Comparison of ENCODE assay signal across 13 cellular contexts in genomic region chr7:1423266-1423811, GRCh38. TPM values are rescaled to one million over a fixed set of nuclear protein-coding genes. Genes with fewer than 3 reads are reported as not detected.
DNase-seq lines count a peak whose midpoint lies in the region; ATAC-seq and TF ChIP-seq lines count a peak whose summit lies in the region.
"Had no signal": no experiment of that assay in that cellular context is flagged by ENCODE, and none has a peak within 500 bp of the region (broad histone marks: within the 10 kb centered on the region; RNA-seq: fewer than 3 reads in every experiment).

No MANE protein-coding gene starts in this region.

- intact Hi-C loops in IMR-90 (cut with micrococcal nuclease), result no loop called here

- H2AK5ac ChIP-seq in H9 (ENCODE audit: insufficient read length, low read length) (no peak overlapping the region), IMR-90 (ENCODE audit: low read depth, low read length) (no peak overlapping the region)

- H3K4me3 Mint-ChIP-seq in H9 (no peak overlapping the region), brain (peak overlapping the region in 2 of 5 experiments; percentile 56 to 67), mesothelial cell of epicardium (peak overlapping the region; percentile 15)
- no peak overlapping the region for H3K4me3 Mint-ChIP-seq in stimulated activated naive CD8-positive, alpha-beta T cell treated with anti-CD3 and anti-CD28 coated beads, Interleukin-15, amount 100 ng/mL, for 72 hours

- BruUV-seq in IMR-90 (replicated peaks; lab: Mats Ljungman, UMichigan), result no TSS peak

- no peak for TF ChIP-seq POLR2A in IMR-90 (IDR thresholded peaks at IDR 0.05; ENCODE audit: low read depth, low read length)

- H3K9ac ChIP-seq in H9 (ENCODE audit: extremely low read depth, insufficient read length, low read length), result no peak overlapping the region
- H3K9ac ChIP-seq in IMR-90 (ENCODE audit: low read depth, low read length), result no peak overlapping the region

- ATAC-seq in IMR-90 (ENCODE audit: low read depth) (no peak), GM18520 (IDR thresholded peaks at IDR 0.05; ENCODE audit: unreplicated experiment) (no peak)
- ATAC-seq in stimulated activated naive CD8-positive, alpha-beta T cell treated with anti-CD3 and anti-CD28 coated beads, Interleukin-15, amount 100 ng/mL, for 72 hours, result no peak

- no peaks in the 10 kb centered on the region for H3K27me3 ChIP-seq in H9 (ENCODE audit: insufficient read depth, low read length)
- peaks cover 33% of the 10 kb centered on the region for H3K27me3 ChIP-seq in IMR-90 (ENCODE audit: control insufficient read depth, insufficient read depth, low read length)

- H3K27ac ChIP-seq in H9 (ENCODE audit: insufficient read length, low read depth, low read length) (no peak overlapping the region), IMR-90 (ENCODE audit: insufficient read depth, low read length) (no peak overlapping the region)

- H3K27me3 Mint-ChIP-seq in H9 (ENCODE audit: low read depth), result peaks cover 14% of the 10 kb centered on the region
- H3K27me3 Mint-ChIP-seq in brain, result peaks cover 13% of the 10 kb centered on the region
- peaks cover 40% of the 10 kb centered on the region for H3K27me3 Mint-ChIP-seq in mesothelial cell of epicardium (ENCODE audit: low read depth)
- H3K27me3 Mint-ChIP-seq in stimulated activated naive CD8-positive, alpha-beta T cell treated with anti-CD3 and anti-CD28 coated beads, Interleukin-15, amount 100 ng/mL, for 72 hours, result peaks cover 42% of the 10 kb centered on the region

- H3K56ac ChIP-seq in H9 (ENCODE audit: insufficient read length, low read depth, low read length) (no peak overlapping the region), IMR-90 (ENCODE audit: extremely low read depth, insufficient read depth, low read length) (no peak overlapping the region)

- H3K4ac ChIP-seq in H9 (ENCODE audit: low read depth, low read length) (no peak overlapping the region), IMR-90 (ENCODE audit: low read depth, low read length) (no peak overlapping the region)

- H3K36me3 ChIP-seq in IMR-90 (ENCODE audit: control insufficient read depth, insufficient read depth, low read length), result no peaks in the 10 kb centered on the region

- no peak overlapping the region for H3K23ac ChIP-seq in H9 (ENCODE audit: insufficient read length, low read depth, low read length)
- no peak overlapping the region for H3K23ac ChIP-seq in IMR-90 (ENCODE audit: low read depth, low read length)

- H3K4me1 ChIP-seq in H9 (ENCODE audit: insufficient read depth, low read length), result no peaks in the 10 kb centered on the region
- H3K4me1 ChIP-seq in IMR-90 (ENCODE audit: control insufficient read depth, insufficient read depth, low read length), result no peaks in the 10 kb centered on the region

- H3K27ac Mint-ChIP-seq in H9 (peak overlapping the region in 1 of 3 experiments; percentile 76; a peak in 1 of 7 replicates), brain (peak overlapping the region in 3 of 5 experiments; percentile 40 to 96 (median 91)), mesothelial cell of epicardium (peak overlapping the region; percentile 25)
- peak overlapping the region in 1 of 2 donors; percentile 86 for H3K27ac Mint-ChIP-seq in stimulated activated naive CD8-positive, alpha-beta T cell treated with anti-CD3 and anti-CD28 coated beads, Interleukin-15, amount 100 ng/mL, for 72 hours
- H3K27ac Mint-ChIP-seq: CD4-positive, CD25-positive, alpha-beta regulatory T cell had no signal

- in situ Hi-C loops in IMR-90 (cut with MboI; ENCODE audit: low sequenced_read_pairs), result no loop called here

- H3K14ac ChIP-seq in H9 (ENCODE audit: insufficient read depth, low read length), result no peak overlapping the region
- no peak overlapping the region for H3K14ac ChIP-seq in IMR-90 (replicated peaks; ENCODE audit: low read depth, low read length)

- POLR2A ChIA-PET in IMR-90 (lab: Charles Lee; ENCODE audit: unreplicated experiment), result no interaction called here

- no CpG with 5 or more reads among the region's 5 CpGs for WGBS in H9 (ENCODE audit: extremely low coverage, insufficient read length, low lambda C conversion rate)
- WGBS in IMR-90 (ENCODE audit: extremely low coverage in 2 of 2, insufficient read length in 1 of 2), 2 experiments, result 77% methylated on average over 3 of the region's 5 CpGs; no CpG with 5 or more reads in 1 of the 2 experiments

- no peak overlapping the region for H3K4me3 ChIP-seq in IMR-90 (ENCODE audit: insufficient read depth, low read depth, low read length)

- H3K4me1 Mint-ChIP-seq in H9, result peaks cover 4 to 21% of the 10 kb centered on the region in 2 experiments
- peaks cover 19% of the 10 kb centered on the region for H3K4me1 Mint-ChIP-seq in brain
- peaks cover 10% of the 10 kb centered on the region for H3K4me1 Mint-ChIP-seq in mesothelial cell of epicardium
- peaks cover 19% of the 10 kb centered on the region for H3K4me1 Mint-ChIP-seq in stimulated activated naive CD8-positive, alpha-beta T cell treated with anti-CD3 and anti-CD28 coated beads, Interleukin-15, amount 100 ng/mL, for 72 hours

- no peak overlapping the region for H4K8ac ChIP-seq in H9 (replicated peaks; ENCODE audit: insufficient read length, low read depth, low read length)
- H4K8ac ChIP-seq in IMR-90 (ENCODE audit: low read depth in 2 of 2, low read length in 2 of 2), result no peak overlapping the region

- H3K9me3 Mint-ChIP-seq in H9 (peaks cover 0 to 3% of the 10 kb centered on the region in 2 experiments; a peak in 1 of 5 replicates), brain (peaks cover 0 to 10% (median 0%) of the 10 kb centered on the region in 5 experiments), mesothelial cell of epicardium (no peaks in the 10 kb centered on the region)
- H3K9me3 Mint-ChIP-seq in stimulated activated naive CD8-positive, alpha-beta T cell treated with anti-CD3 and anti-CD28 coated beads, Interleukin-15, amount 100 ng/mL, for 72 hours, result no peaks in the 10 kb centered on the region

- no peak for TF ChIP-seq RAD21 in IMR-90 (IDR thresholded peaks at IDR 0.05; ENCODE audit: low read length)

- dilution Hi-C loops in IMR-90 (cut with HindIII; ENCODE audit: low sequenced_read_pairs, unreplicated experiment), result no loop called here

- no peaks in the 10 kb centered on the region for H3K79me1 ChIP-seq in H9 (ENCODE audit: insufficient read depth, low read depth, low read length, poor library complexity, severe bottlenecking)
- no peaks in the 10 kb centered on the region for H3K79me1 ChIP-seq in IMR-90 (ENCODE audit: low read depth in 1 of 2, low read length in 2 of 2)

- H4K91ac ChIP-seq in H9 (ENCODE audit: insufficient read length, low read depth, low read length) (no peak overlapping the region), IMR-90 (ENCODE audit: insufficient read depth, low read depth, low read length) (no peak overlapping the region)

- no peak overlapping the region for H3K4me2 ChIP-seq in H9 (ENCODE audit: insufficient read depth, insufficient read length, low read length)
- H3K4me2 ChIP-seq in IMR-90 (ENCODE audit: low read depth, low read length), result no peak overlapping the region

- DNase-seq in H9 (no peak), IMR-90 (no peak), mesothelial cell of epicardium (ENCODE audit: low spot score in 2 of 2, unreplicated experiment in 2 of 2) (no peak), middle frontal gyrus (ENCODE audit: extremely low spot score, low spot score) (no peak), kidney tubule cell (ENCODE audit: low spot score) (no peak)
- no peak for DNase-seq in stimulated activated naive CD8-positive, alpha-beta T cell treated with anti-CD3 and anti-CD28 coated beads, Interleukin-15, amount 100 ng/mL, for 72 hours
- DNase-seq: CD4-positive, CD25-positive, alpha-beta regulatory T cell; GF-D8; GOT3; HCEC 1CT; KBM-7 had no signal

- H3K9me3 ChIP-seq in H9 (ENCODE audit: control insufficient read depth, low read depth, low read length), result no peaks in the 10 kb centered on the region
- H3K9me3 ChIP-seq in IMR-90 (ENCODE audit: control insufficient read depth, insufficient read depth, low read length), result peaks cover 2% of the 10 kb centered on the region; the same call in 1 of the 2 replicates

- no peak overlapping the region for H2AFZ ChIP-seq in H9 (ENCODE audit: low read length)
- peak overlapping the region; percentile 43 for H2AFZ ChIP-seq in IMR-90 (replicated peaks; ENCODE audit: low read length, poor library complexity)

- TF ChIP-seq CTCF in H9 (conservative IDR thresholded peaks at IDR 0.05), result no peak
- no peak for TF ChIP-seq CTCF in IMR-90 (conservative IDR thresholded peaks at IDR 0.05; ENCODE audit: low read depth, low read length)
- TF ChIP-seq CTCF in brain (conservative IDR thresholded peaks at IDR 0.05), result no peak
- no peak for TF ChIP-seq CTCF in mesothelial cell of epicardium (IDR thresholded peaks at IDR 0.05; ENCODE audit: unreplicated experiment)

- H2BK12ac ChIP-seq in H9 (ENCODE audit: insufficient read length, low read depth, low read length), result no peak overlapping the region

- H3K18ac ChIP-seq in H9 (ENCODE audit: insufficient read length, low read depth, low read length) (peak overlapping the region; percentile 25), IMR-90 (ENCODE audit: low read depth, low read length) (no peak overlapping the region)

- H2BK5ac ChIP-seq in H9 (ENCODE audit: insufficient read length, low read length) (no peak overlapping the region), IMR-90 (ENCODE audit: low read depth, low read length, poor library complexity, severe bottlenecking) (no peak overlapping the region)

- no peak overlapping the region for H2AK9ac ChIP-seq in IMR-90 (replicated peaks; ENCODE audit: low read depth, low read length, poor library complexity)

- CTCF ChIA-PET in IMR-90 (lab: Yijun Ruan, JAX), result interaction anchor here (1.8 kb wide), 1 partner anchor 9 kb away, joined by 5 read pairs; no protein-coding TSS in a partner anchor

- H4K5ac ChIP-seq in H9 (ENCODE audit: insufficient read length, low read depth, low read length) (no peak overlapping the region), IMR-90 (ENCODE audit: low read depth, low read length) (no peak overlapping the region)

- H2BK120ac ChIP-seq in H9 (ENCODE audit: low read depth, low read length, poor library complexity, severe bottlenecking) (no peak overlapping the region), IMR-90 (ENCODE audit: low read depth, low read length) (no peak overlapping the region)

- H2BK20ac ChIP-seq in H9 (ENCODE audit: low read depth, low read length, poor library complexity, severe bottlenecking) (no peak overlapping the region), IMR-90 (ENCODE audit: low read depth, low read length) (no peak overlapping the region)

- H2BK15ac ChIP-seq in H9 (ENCODE audit: low read depth, low read length) (no peak overlapping the region), IMR-90 (ENCODE audit: low read depth, low read length) (no peak overlapping the region)

- no peaks in the 10 kb centered on the region for H3K79me2 ChIP-seq in H9 (ENCODE audit: insufficient read depth, low read length)

- H4K20me1 ChIP-seq in H9 (ENCODE audit: control insufficient read depth, insufficient read depth, insufficient read length) (no peaks in the 10 kb centered on the region), IMR-90 (ENCODE audit: insufficient read depth, low read length) (no peaks in the 10 kb centered on the region)

- H3K9me1 ChIP-seq in IMR-90 (ENCODE audit: insufficient read depth, low read length), result no peaks in the 10 kb centered on the region

- H3T11ph ChIP-seq in H9 (ENCODE audit: low read length), result no peak overlapping the region

- H3K23me2 ChIP-seq in H9 (ENCODE audit: insufficient read length, low read depth, low read length, poor library complexity, severe bottlenecking), result no peaks in the 10 kb centered on the region

- H3K36me3 Mint-ChIP-seq in H9 (ENCODE audit: insufficient read depth in 1 of 3, low read depth in 3 of 3) (no peaks in the 10 kb centered on the region), brain (no peaks in the 10 kb centered on the region), mesothelial cell of epicardium (no peaks in the 10 kb centered on the region)
- H3K36me3 Mint-ChIP-seq: CD4-positive, CD25-positive, alpha-beta regulatory T cell had no signal

RNA-seq across cellular contexts. Expression of gene MICALL2, which starts 35.9 kb away (rescaled TPM):
- total RNA-seq in H9 (2021) (7.1 and 8.4 TPM in 2 replicates), IMR-90 (2012; rRNA removed) (6.1 and 6.6 TPM in 2 replicates), mesothelial cell of epicardium (18.5 to 21.1 TPM (median 18.9 TPM) in 3 replicates)
- polyA plus RNA-seq in IMR-90 (2012; rRNA removed) (34.1 and 37.2 TPM in 2 replicates), brain (ENCODE audit: insufficient read depth, low read depth, low replicate concordance) (5.1 TPM)
- 14.3 and 22.8 TPM in 2 replicates for polyA plus RNA-seq in IMR-90 (2012; cell fraction: cytosol; rRNA removed)
- polyA plus RNA-seq in IMR-90 (2012; cell fraction: nucleus; rRNA removed; ENCODE audit: low replicate concordance), result 294 and 597 TPM in 2 replicates
